15 cellular contexts compared by ENCODE assay signal in genomic region chr16:86571197-86571915, GRCh38. TPM values are rescaled to one million over a fixed set of nuclear protein-coding genes. Genes with fewer than 3 reads are reported as not detected.
DNase-seq lines count a peak whose midpoint lies in the region; ATAC-seq and TF ChIP-seq lines count a peak whose summit lies in the region.
"Had no signal": no experiment of that assay in that cellular context is flagged by ENCODE, and none has a peak within 500 bp of the region (broad histone marks: within the 10 kb centered on the region; RNA-seq: fewer than 3 reads in every experiment).

No MANE protein-coding gene starts in this region.

- H4K20me1 ChIP-seq in SK-N-SH (ENCODE audit: insufficient read depth) = peaks cover 16% of the 10 kb centered on the region; the same call in 1 of the 2 replicates

- peak overlapping the region in 1 of 2 experiments; percentile 65; a peak in 1 of 4 replicates for H3K27ac ChIP-seq in SK-N-SH (ENCODE audit: low read depth in 2 of 2, low read length in 1 of 2)
- peak overlapping the region; percentile 91 to 98 for H3K27ac ChIP-seq in ascending aorta
- H3K27ac ChIP-seq: 22Rv1, suprapubic skin, VCaP had no signal

- TF ChIP-seq CTCF in SK-N-SH (IDR thresholded peaks at IDR 0.05) = no peak
- TF ChIP-seq CTCF in ascending aorta (IDR thresholded peaks at IDR 0.05) = no peak

- no peaks in the 10 kb centered on the region for H3K9me3 ChIP-seq in SK-N-SH
- H3K9me3 ChIP-seq in ascending aorta = no peaks in the 10 kb centered on the region
- H3K9me3 ChIP-seq in iPS-15b (ENCODE audit: control insufficient read depth, insufficient read depth, low read length) = no peaks in the 10 kb centered on the region
- H3K9me3 ChIP-seq: suprapubic skin had no signal

- no peaks in the 10 kb centered on the region for H3K27me3 ChIP-seq in SK-N-SH (ENCODE audit: insufficient read depth)
- no peaks in the 10 kb centered on the region for H3K27me3 ChIP-seq in ascending aorta
- H3K27me3 ChIP-seq in iPS-15b (ENCODE audit: control insufficient read depth, insufficient read depth, low read length) = peaks cover 86% of the 10 kb centered on the region

- no peaks in the 10 kb centered on the region for H3K9me2 ChIP-seq in SK-N-SH

- DNase-seq in SK-N-SH (no peak), ascending aorta (ENCODE audit: low spot score in 2 of 2) (no peak), skeletal muscle cell (ENCODE audit: low read depth) (no peak), H4 (ENCODE audit: low spot score) (no peak), NCI-H1105 treated with DMSO at 0.1 percent for 48 hours (lab: John Stamatoyannopoulos, UW) (no peak)
- DNase-seq: CD8-positive, alpha-beta memory T cell; MM.1S had no signal

- peak overlapping the region in 1 of 2 experiments; percentile 93; a peak in 2 of 4 replicates for H3K4me3 ChIP-seq in SK-N-SH (ENCODE audit: low read depth in 2 of 2, low read length in 1 of 2)
- H3K4me3 ChIP-seq in ascending aorta = peak overlapping the region; percentile 76 to 79
- peak overlapping the region; percentile 32 for H3K4me3 ChIP-seq in iPS-15b (ENCODE audit: low read depth, low read length)
- H3K4me3 ChIP-seq in skeletal muscle cell (ENCODE audit: low read depth, low read length) = peak overlapping the region; percentile 87
- H3K4me3 ChIP-seq: suprapubic skin had no signal

- H3F3A ChIP-seq in SK-N-SH (replicated peaks; ENCODE audit: insufficient read depth) = peaks cover 32% of the 10 kb centered on the region

- peak overlapping the region; percentile 77 for H3K4me2 ChIP-seq in SK-N-SH

- TF ChIP-seq RAD21 in SK-N-SH (IDR thresholded peaks at IDR 0.05; ENCODE audit: low read length) = no peak

- POLR2A ChIA-PET in SK-N-SH (lab: Yijun Ruan, JAX) = no interaction called here

- no peak for TF ChIP-seq EP300 in SK-N-SH (IDR thresholded peaks at IDR 0.05; ENCODE audit: borderline replicate concordance in 1 of 2, low read depth in 1 of 2, low read length in 1 of 2)

- H2AFZ ChIP-seq in SK-N-SH (ENCODE audit: low read depth) = no peak overlapping the region

- ATAC-seq in SK-N-SH treated with all-trans-retinoic acid at 6 μM for 48 hours (no peak), HG03439 (IDR thresholded peaks at IDR 0.05; ENCODE audit: unreplicated experiment) (no peak)
- ATAC-seq: HCT116 had no signal

- H3K36me3 ChIP-seq in SK-N-SH (replicated peaks in 1 of 2; ENCODE audit: control insufficient read depth in 1 of 2, insufficient read depth in 2 of 2, low read length in 1 of 2) (peaks cover 0 to 21% of the 10 kb centered on the region in 2 experiments), ascending aorta (peaks cover 0 to 12% of the 10 kb centered on the region in 2 donors), iPS-15b (ENCODE audit: control insufficient read depth, insufficient read depth, low read length) (no peaks in the 10 kb centered on the region)
- H3K36me3 ChIP-seq: suprapubic skin had no signal

- WGBS in SK-N-SH (ENCODE audit: low lambda C conversion rate) = 58% methylated on average over 15 of the region's 22 CpGs

- H3K79me2 ChIP-seq in SK-N-SH (ENCODE audit: insufficient read depth) = peaks cover 88% of the 10 kb centered on the region

- H3K4me1 ChIP-seq in SK-N-SH (ENCODE audit: control insufficient read depth in 1 of 2, insufficient read depth in 2 of 2, low read depth in 1 of 2, low read length in 1 of 2) = peaks cover 0 to 31% of the 10 kb centered on the region in 2 experiments; a peak in 2 of 4 replicates
- peaks cover 7 to 42% of the 10 kb centered on the region in 2 donors for H3K4me1 ChIP-seq in ascending aorta
- peaks cover 7% of the 10 kb centered on the region for H3K4me1 ChIP-seq in iPS-15b (ENCODE audit: control insufficient read depth, insufficient read depth, low read length)

- CTCF ChIA-PET in SK-N-SH (lab: Yijun Ruan, JAX) = interaction anchor here (1.4 to 1.7 kb wide), 2 partner anchors 492 to 707 kb away, joined by 4 to 5 read pairs; no protein-coding TSS in a partner anchor

- H3K9ac ChIP-seq in SK-N-SH (peak overlapping the region; percentile 93), iPS-15b (ENCODE audit: low read depth, low read length) (no peak overlapping the region)

- intact Hi-C loops in ascending aorta (cut with DNase I) = no loop called here

TF ChIP-seq in SK-N-SH, 30 proteins besides CTCF, POLR2A, EP300 and RAD21:
- TF ChIP-seq NFIC (IDR thresholded peaks at IDR 0.05; ENCODE audit: borderline replicate concordance) = no peak
TF ChIP-seq in SK-N-SH: peak in this region for 0.

TF ChIP-seq in SK-N-SH treated with all-trans-retinoic acid at 6 μM for 48 hours, 23 proteins besides CTCF, POLR2A, EP300 and RAD21 (continues in another document):
- TF ChIP-seq ZFP3 (CRISPR knock-in tag; IDR thresholded peaks at IDR 0.05) (no peak), ZNF8 (CRISPR knock-in tag; IDR thresholded peaks at IDR 0.05) (no peak), OSR1 (CRISPR knock-in tag; IDR thresholded peaks at IDR 0.05) (no peak), CSRNP3 (CRISPR knock-in tag; IDR thresholded peaks at IDR 0.05) (no peak), CREB5 (CRISPR knock-in tag; IDR thresholded peaks at IDR 0.05; ENCODE audit: low read depth) (no peak), RARB (CRISPR knock-in tag; IDR thresholded peaks at IDR 0.05) (no peak), CSDC2 (CRISPR knock-in tag; IDR thresholded peaks at IDR 0.05) (no peak), TOX (CRISPR knock-in tag; IDR thresholded peaks at IDR 0.05; ENCODE audit: borderline replicate concordance) (no peak), ZNF70 (CRISPR knock-in tag; IDR thresholded peaks at IDR 0.05) (no peak), ZC3H10 (CRISPR knock-in tag; IDR thresholded peaks at IDR 0.05) (no peak), GLIS3 (CRISPR knock-in tag; IDR thresholded peaks at IDR 0.05) (no peak), POU6F1 (CRISPR knock-in tag; IDR thresholded peaks at IDR 0.05; ENCODE audit: borderline replicate concordance, low read depth) (no peak), TCF4 (CRISPR knock-in tag; IDR thresholded peaks at IDR 0.05; ENCODE audit: borderline replicate concordance) (no peak)

RNA-seq across cellular contexts. Expression of gene FOXC2, which starts 4.7 kb away (rescaled TPM):
- 0.37 and 1.3 TPM in 2 replicates for polyA plus RNA-seq in SK-N-SH (2012; rRNA removed)
- polyA plus RNA-seq in SK-N-SH (2012; cell fraction: cytosol; rRNA removed) = 1.1 TPM in 2 replicates
- 2.0 TPM in 2 replicates for polyA plus RNA-seq in SK-N-SH (2012; cell fraction: nucleus; rRNA removed)
- 57.2 TPM for total RNA-seq in ascending aorta
- 0.12 and 0.60 TPM in 2 replicates for total RNA-seq in H4 (2014; rRNA removed; shearing (Covaris generic))
- total RNA-seq: activated CD8-positive, alpha-beta memory T cell treated with anti-CD3 and anti-CD28 coated beads for 36 hours; CD8-positive, alpha-beta memory T cell had no signal
- polyA plus RNA-seq: CD8-positive, alpha-beta memory T cell had no signal

RNA-seq across cellular contexts. Expression of gene FOXL1, which starts 7.0 kb away (rescaled TPM):
- 2.5 and 2.8 TPM in 2 replicates for polyA plus RNA-seq in SK-N-SH (2012; rRNA removed)
- polyA plus RNA-seq in SK-N-SH (2012; cell fraction: cytosol; rRNA removed) = 1.7 and 2.3 TPM in 2 replicates
- polyA plus RNA-seq in SK-N-SH (2012; cell fraction: nucleus; rRNA removed) = 5.7 and 15.3 TPM in 2 replicates
- 35.7 TPM for total RNA-seq in ascending aorta
- 0.75 and 0.86 TPM in 2 replicates for total RNA-seq in H4 (2014; rRNA removed; shearing (Covaris generic))
- total RNA-seq: activated CD8-positive, alpha-beta memory T cell treated with anti-CD3 and anti-CD28 coated beads for 36 hours; CD8-positive, alpha-beta memory T cell had no signal
- polyA plus RNA-seq: CD8-positive, alpha-beta memory T cell had no signal

RNA-seq across cellular contexts. Expression of gene MTHFSD, which starts 16.3 kb away (rescaled TPM):
- polyA plus RNA-seq in SK-N-SH (2012; rRNA removed) = 15.6 and 18.7 TPM in 2 replicates
- polyA plus RNA-seq in SK-N-SH (2012; cell fraction: cytosol; rRNA removed) = 5.6 and 8.7 TPM in 2 replicates
- polyA plus RNA-seq in SK-N-SH (2012; cell fraction: nucleus; rRNA removed) = 61.2 and 70.2 TPM in 2 replicates
- total RNA-seq in ascending aorta = 44.1 TPM
- 9.6 and 10.0 TPM in 2 replicates for total RNA-seq in H4 (2014; rRNA removed; shearing (Covaris generic))

Comparison
In these comparisons a context has a peak if more than half of its experiments do, and no peak if none do; other contexts are left out.
1. RNA of gene FOXC2, which starts 4.7 kb away (total RNA-seq): 57.2 TPM in ascending aorta (single experiment); 0.12 to 0.60 TPM in H4; every median in the first group is over 10 times any median in the second.
2. RNA of gene FOXL1, which starts 7.0 kb away (total RNA-seq): 35.7 TPM in ascending aorta (single experiment); 0.75 to 0.86 TPM in H4; every median in the first group is over 10 times any median in the second.